8 cellular contexts compared by ENCODE assay signal in the genomic region with DNA sequence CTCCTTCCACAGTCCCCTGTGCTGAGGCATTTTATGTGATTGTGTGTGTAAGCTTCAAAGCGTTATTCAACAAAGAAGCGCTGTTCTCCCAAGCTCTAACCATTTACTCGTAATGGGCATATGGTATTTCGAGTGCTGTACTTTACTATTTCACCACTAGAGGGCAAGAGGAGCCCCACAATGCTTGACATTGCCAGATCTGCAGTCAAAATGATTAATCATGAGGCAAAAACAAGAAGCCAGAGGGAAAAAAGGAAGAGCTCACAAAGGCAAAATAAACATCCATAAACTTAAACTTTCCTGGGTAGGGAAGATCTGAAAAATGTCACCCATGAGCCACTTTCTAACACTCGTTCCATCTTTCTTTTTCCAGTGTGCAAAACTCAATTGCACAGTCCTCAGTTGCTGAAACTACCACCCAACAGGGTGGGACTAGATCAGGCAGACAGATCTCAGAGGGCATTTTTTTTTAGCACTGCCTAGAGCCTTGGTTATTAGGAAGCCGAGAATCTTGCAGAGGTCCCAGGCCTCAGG.
DNase-seq lines count a peak whose midpoint lies in the region; ATAC-seq lines count a peak whose summit lies in the region.

No MANE protein-coding gene starts in this region.

- H3K9me3 Mint-ChIP-seq in activated CD8-positive, alpha-beta T cell treated with anti-CD3 and anti-CD28 coated beads, Interleukin-2, amount 10 ng/mL, durations not matched to agents 7 days and 5 days (ENCODE audit: insufficient read depth), result no peaks in the 10 kb centered on the region

- POLR2A ChIA-PET in activated CD8-positive, alpha-beta T cell treated with anti-CD3 and anti-CD28 coated beads, Interleukin-2, amount 10 ng/mL, durations not matched to agents 7 days and 5 days (lab: Charles Lee), result no interaction called here

- H3K36me3 Mint-ChIP-seq in activated CD8-positive, alpha-beta T cell treated with anti-CD3 and anti-CD28 coated beads, Interleukin-2, amount 10 ng/mL, durations not matched to agents 7 days and 5 days (ENCODE audit: low read depth), result no peaks in the 10 kb centered on the region

- H3K9me3 ChIP-seq in effector memory CD4-positive, alpha-beta T cell (ENCODE audit: control insufficient read depth, low read length), result no peaks in the 10 kb centered on the region

- CTCF ChIA-PET in activated CD8-positive, alpha-beta T cell treated with anti-CD3 and anti-CD28 coated beads, Interleukin-2, amount 10 ng/mL, durations not matched to agents 7 days and 5 days (lab: Charles Lee), result interaction anchor here (0.6 to 1.8 kb wide), 14 partner anchors 9 to 507 kb away, joined by 3 to 7 read pairs (median 3); no protein-coding TSS in a partner anchor

- H3K27me3 ChIP-seq in effector memory CD4-positive, alpha-beta T cell (replicated peaks; ENCODE audit: control insufficient read depth, insufficient read depth, low read length, poor library complexity, severe bottlenecking), result no peaks in the 10 kb centered on the region

- no peak overlapping the region for H3K27ac Mint-ChIP-seq in activated CD8-positive, alpha-beta T cell treated with anti-CD3 and anti-CD28 coated beads, Interleukin-2, amount 10 ng/mL, durations not matched to agents 7 days and 5 days

- ATAC-seq in GM19043 (IDR thresholded peaks at IDR 0.05; ENCODE audit: low read depth, unreplicated experiment) (peak; percentile 80), HG03354 (IDR thresholded peaks at IDR 0.05; ENCODE audit: poor library complexity, severe bottlenecking, unreplicated experiment) (peak; percentile 90), left cardiac atrium (peak; percentile 85 to 87)
- peak; percentile 60 for ATAC-seq in activated CD8-positive, alpha-beta T cell treated with anti-CD3 and anti-CD28 coated beads, Interleukin-2, amount 10 ng/mL, durations not matched to agents 7 days and 5 days

- H3K27ac ChIP-seq in effector memory CD4-positive, alpha-beta T cell (ENCODE audit: insufficient read depth, low read length, poor library complexity, severe bottlenecking), result no peak overlapping the region

- no peak overlapping the region for H3K4me3 ChIP-seq in effector memory CD4-positive, alpha-beta T cell (ENCODE audit: insufficient read depth, low read depth, low read length, poor library complexity, severe bottlenecking)

- intact Hi-C loops in left cardiac atrium (cut with DNase I), result loop anchor here (5.0 to 10.0 kb wide), 4 partner anchors 91 to 503 kb away; a partner anchor contains a TSS

- DNase-seq in COLO829 (ENCODE audit: low spot score) (peak; percentile 97), NCI-H2227 (lab: John Stamatoyannopoulos, UW; ENCODE audit: unreplicated experiment) (peak; percentile 89), left cardiac atrium (no peak), putamen (ENCODE audit: low spot score) (peak; percentile 69)
- peak; percentile 21 for DNase-seq in activated CD8-positive, alpha-beta T cell treated with anti-CD3 and anti-CD28 coated beads, Interleukin-2, amount 10 ng/mL, durations not matched to agents 7 days and 5 days
- DNase-seq in effector memory CD4-positive, alpha-beta T cell, result no peak

- no peaks in the 10 kb centered on the region for H3K4me1 Mint-ChIP-seq in activated CD8-positive, alpha-beta T cell treated with anti-CD3 and anti-CD28 coated beads, Interleukin-2, amount 10 ng/mL, durations not matched to agents 7 days and 5 days (ENCODE audit: low read depth)

- no peaks in the 10 kb centered on the region for H3K27me3 Mint-ChIP-seq in activated CD8-positive, alpha-beta T cell treated with anti-CD3 and anti-CD28 coated beads, Interleukin-2, amount 10 ng/mL, durations not matched to agents 7 days and 5 days (ENCODE audit: low read depth)

- H3K4me3 Mint-ChIP-seq in activated CD8-positive, alpha-beta T cell treated with anti-CD3 and anti-CD28 coated beads, Interleukin-2, amount 10 ng/mL, durations not matched to agents 7 days and 5 days, result no peak overlapping the region

- H3K36me3 ChIP-seq in effector memory CD4-positive, alpha-beta T cell (ENCODE audit: control insufficient read depth, insufficient read depth, low read length), result no peaks in the 10 kb centered on the region

- no peaks in the 10 kb centered on the region for H3K4me1 ChIP-seq in effector memory CD4-positive, alpha-beta T cell (ENCODE audit: control insufficient read depth, insufficient read depth, low read length, poor library complexity, severe bottlenecking)

Comparison
In these comparisons a context has a peak if more than half of its experiments do, and no peak if none do; other contexts are left out.
1. DNase-seq: peak in COLO829 (single experiment), NCI-H2227 (single experiment), activated CD8-positive, alpha-beta T cell treated with anti-CD3 and anti-CD28 coated beads, Interleukin-2, amount 10 ng/mL, durations not matched to agents 7 days and 5 days (single experiment) and putamen (single experiment); none in left cardiac atrium (single experiment) and effector memory CD4-positive, alpha-beta T cell (0 of 3).
2. Peak in every context shown above with its lines, with median percentiles within 50 percentile points of each other: ATAC-seq.